In the genomic region with DNA sequence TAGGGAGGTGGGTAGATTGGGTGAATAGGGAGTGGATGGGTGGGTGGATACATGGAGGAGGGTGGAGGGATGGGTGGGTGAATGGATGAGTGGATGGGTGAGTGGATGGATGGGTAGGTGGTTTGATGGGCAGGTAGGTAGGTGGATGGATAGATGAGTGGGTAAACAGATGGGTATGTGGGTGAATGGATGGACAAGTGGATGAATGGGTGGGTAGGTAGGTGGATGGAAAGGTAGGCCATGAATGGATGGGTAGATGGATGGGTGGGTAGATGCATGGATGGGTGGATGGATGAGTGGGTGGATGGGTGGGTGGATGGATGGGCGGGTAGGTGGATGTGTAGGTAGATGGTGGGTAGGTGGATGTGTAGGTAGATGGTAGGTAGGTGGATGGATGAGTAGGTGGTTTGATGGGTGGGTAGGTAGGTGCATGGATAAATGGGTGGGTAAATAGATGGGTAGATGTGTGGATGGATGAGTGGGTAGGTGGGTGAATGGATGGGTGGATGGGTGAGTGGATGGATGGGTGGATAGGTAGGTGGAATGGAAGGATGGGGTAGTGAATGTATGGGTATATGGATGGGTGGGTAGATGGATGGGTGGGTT, we compare ENCODE assay signal across 28 cellular contexts. TPM values are rescaled to one million over a fixed set of nuclear protein-coding genes. Genes with fewer than 3 reads are reported as not detected.
DNase-seq lines count a peak whose midpoint lies in the region; ATAC-seq, FAIRE-seq and TF ChIP-seq lines count a peak whose summit lies in the region.
"Had no signal": no experiment of that assay in that cellular context is flagged by ENCODE, and none has a peak within 500 bp of the region (broad histone marks: within the 10 kb centered on the region; RNA-seq: fewer than 3 reads in every experiment).

No MANE protein-coding gene starts in this region.

- H2BK120ac ChIP-seq in H1 (replicated peaks; ENCODE audit: low read depth, low read length), result no peak overlapping the region

- no peak overlapping the region for H3K4me3 Mint-ChIP-seq in activated CD4-positive, alpha-beta T cell treated with anti-CD3 and anti-CD28 coated beads, Interleukin-2, amount 10 ng/mL, durations not matched to agents 24 days and 14 days
- H3K4me3 Mint-ChIP-seq: B cell; CD4-positive, alpha-beta T cell; CD8-positive, alpha-beta T cell had no signal

- H3K4me2 ChIP-seq in HepG2 (ENCODE audit: low read depth, low read length), result no peak overlapping the region
- H3K4me2 ChIP-seq in H1 (ENCODE audit: insufficient read depth in 1 of 2, low read depth in 2 of 2, low read length in 2 of 2), result no peak overlapping the region
- H3K4me2 ChIP-seq: A549; BLaER1 treated with 17β-estradiol and CSF1 and Interleukin-3, amounts not matched to agents 10 nM and 100 nM had no signal

- no peaks in the 10 kb centered on the region for H3K79me2 ChIP-seq in HepG2 (ENCODE audit: insufficient read depth, low read length)
- H3K79me2 ChIP-seq in H1 (ENCODE audit: control insufficient read depth in 1 of 2, insufficient read depth in 2 of 2, low read length in 2 of 2), result no peaks in the 10 kb centered on the region

- no peak overlapping the region for H4K91ac ChIP-seq in H1 (replicated peaks; ENCODE audit: insufficient read length, low read length)

- no peak overlapping the region for H3K14ac ChIP-seq in H1 (ENCODE audit: insufficient read length)

- H3K36me3 ChIP-seq in HepG2 (replicated peaks in 1 of 2; ENCODE audit: control insufficient read depth in 1 of 2, insufficient read depth in 2 of 2, low read length in 2 of 2) (no peaks in the 10 kb centered on the region), right lobe of liver (no peaks in the 10 kb centered on the region), H1 (ENCODE audit: control insufficient read depth in 2 of 4, insufficient read depth in 4 of 4, low read length in 3 of 4) (no peaks in the 10 kb centered on the region)
- H3K36me3 ChIP-seq: BLaER1 treated with 17β-estradiol and CSF1 and Interleukin-3, amounts not matched to agents 10 nM and 100 nM had no signal

- TF ChIP-seq CTCF in HepG2 (CRISPR knock-in tag; IDR thresholded peaks at IDR 0.05) (no peak), right lobe of liver (IDR thresholded peaks at IDR 0.05) (no peak), H1 (IDR thresholded peaks at IDR 0.05; ENCODE audit: control extremely low read depth in 1 of 3, insufficient read depth in 1 of 3, low read depth in 1 of 3, low read length in 3 of 3) (no peak)

- no peak overlapping the region for H3K18ac ChIP-seq in H1 (ENCODE audit: extremely low read depth, low read length)

- no peak overlapping the region for H3K4me3 ChIP-seq in HepG2 (replicated peaks in 1 of 3; ENCODE audit: insufficient read depth in 1 of 3, low read depth in 2 of 3, low read length in 3 of 3)
- no peak overlapping the region for H3K4me3 ChIP-seq in right lobe of liver
- H3K4me3 ChIP-seq in H1 (ENCODE audit: extremely low read depth in 1 of 4, insufficient read depth in 2 of 4, low read depth in 3 of 4, low read length in 4 of 4), result no peak overlapping the region
- H3K4me3 ChIP-seq: A549; BLaER1 treated with 17β-estradiol and CSF1 and Interleukin-3, amounts not matched to agents 10 nM and 100 nM; GM12878 had no signal

- TF ChIP-seq POLR2A in HepG2 (IDR thresholded peaks at IDR 0.05; ENCODE audit: insufficient read depth in 1 of 2, low read depth in 2 of 2, low read length in 2 of 2) (no peak), right lobe of liver (IDR thresholded peaks at IDR 0.05) (no peak), H1 (IDR thresholded peaks at IDR 0.05; ENCODE audit: control extremely low read depth in 1 of 2, low read depth in 2 of 2, low read length in 2 of 2) (no peak)

- H4K20me1 ChIP-seq in HepG2 (ENCODE audit: insufficient read depth, low read length), result no peaks in the 10 kb centered on the region
- peaks cover 0 to 2% of the 10 kb centered on the region in 2 experiments for H4K20me1 ChIP-seq in H1 (replicated peaks in 1 of 2; ENCODE audit: control insufficient read depth in 1 of 2, insufficient read depth in 2 of 2, low read length in 2 of 2)
- H4K20me1 ChIP-seq: BLaER1 treated with 17β-estradiol and CSF1 and Interleukin-3, amounts not matched to agents 10 nM and 100 nM had no signal

- no peak overlapping the region for H2AK5ac ChIP-seq in H1 (ENCODE audit: low read depth, low read length)

- H3K36me3 Mint-ChIP-seq in activated CD4-positive, alpha-beta T cell treated with anti-CD3 and anti-CD28 coated beads, Interleukin-2, amount 10 ng/mL, durations not matched to agents 24 days and 14 days (ENCODE audit: low read depth), result no peaks in the 10 kb centered on the region
- H3K36me3 Mint-ChIP-seq: CD8-positive, alpha-beta T cell had no signal

- intact Hi-C loops in activated CD4-positive, alpha-beta T cell treated with anti-CD3 and anti-CD28 coated beads, Interleukin-2, amount 10 ng/mL, durations not matched to agents 24 days and 14 days (cut with micrococcal nuclease), result no loop called here
- intact Hi-C loops in HepG2 (cut with micrococcal nuclease; ENCODE audit: unreplicated experiment), result no loop called here
- intact Hi-C loops in right lobe of liver (cut with DNase I), result no loop called here

- peak overlapping the region; percentile 38 for H3K27ac Mint-ChIP-seq in activated CD4-positive, alpha-beta T cell treated with anti-CD3 and anti-CD28 coated beads, Interleukin-2, amount 10 ng/mL, durations not matched to agents 24 days and 14 days
- H3K27ac Mint-ChIP-seq: B cell; CD4-positive, alpha-beta T cell; CD8-positive, alpha-beta T cell had no signal

- H4K5ac ChIP-seq in H1 (ENCODE audit: insufficient read length, low read depth, low read length), result no peak overlapping the region

- peaks cover 43% of the 10 kb centered on the region for H3K27me3 Mint-ChIP-seq in activated CD4-positive, alpha-beta T cell treated with anti-CD3 and anti-CD28 coated beads, Interleukin-2, amount 10 ng/mL, durations not matched to agents 24 days and 14 days

- POLR2A ChIA-PET in HepG2 (lab: Yijun Ruan, JAX), result no interaction called here
- POLR2A ChIA-PET in H1 (lab: Charles Lee; ENCODE audit: partially characterized antibody), result no interaction called here

- no peak overlapping the region for H2BK5ac ChIP-seq in H1 (ENCODE audit: low read depth, low read length)

- H3K23me2 ChIP-seq in H1 (ENCODE audit: low read depth, low read length), result peaks cover 8% of the 10 kb centered on the region; the same call in 1 of the 2 replicates

- H2AFZ ChIP-seq in HepG2 (ENCODE audit: low read length), result no peak overlapping the region
- H2AFZ ChIP-seq in H1 (ENCODE audit: low read length), result no peak overlapping the region

- no peak overlapping the region for H3K23ac ChIP-seq in H1 (ENCODE audit: insufficient read length)

- no TSS peak for BruUV-seq in HepG2 (replicated peaks; lab: Mats Ljungman, UMichigan)

- H3K27ac ChIP-seq in HepG2 (ENCODE audit: extremely low read length, insufficient read depth, low read length), result no peak overlapping the region
- H3K27ac ChIP-seq in right lobe of liver, result no peak overlapping the region
- H3K27ac ChIP-seq in H1 (ENCODE audit: low read depth, low read length), result no peak overlapping the region
- H3K27ac ChIP-seq: 22Rv1; A549; BLaER1 treated with 17β-estradiol and CSF1 and Interleukin-3, amounts not matched to agents 10 nM and 100 nM; C4-2B had no signal

- H3K9me3 Mint-ChIP-seq in activated CD4-positive, alpha-beta T cell treated with anti-CD3 and anti-CD28 coated beads, Interleukin-2, amount 10 ng/mL, durations not matched to agents 24 days and 14 days, result no peaks in the 10 kb centered on the region
- H3K9me3 Mint-ChIP-seq: CD4-positive, alpha-beta T cell; CD8-positive, alpha-beta T cell had no signal

- no peak overlapping the region for H3K4ac ChIP-seq in H1 (replicated peaks; ENCODE audit: insufficient read length, low read depth, low read length)

- H3K27me3 ChIP-seq in HepG2 (ENCODE audit: control insufficient read depth in 1 of 2, insufficient read depth in 2 of 2, low read length in 2 of 2) (peaks cover 4 to 31% of the 10 kb centered on the region in 2 experiments; a peak in 3 of 5 replicates), right lobe of liver (no peaks in the 10 kb centered on the region), H1 (replicated peaks in 1 of 4; ENCODE audit: control insufficient read depth in 3 of 4, extremely low read depth in 1 of 4, insufficient read depth in 3 of 4, low read length in 3 of 4) (0 out of 7 replicates have a peak, but pooled peaks cover 0 to 3% (median 0%) of the 10 kb centered on the region in 4 experiments)
- H3K27me3 ChIP-seq: BLaER1 treated with 17β-estradiol and CSF1 and Interleukin-3, amounts not matched to agents 10 nM and 100 nM had no signal

- TF ChIP-seq RAD21 in HepG2 (CRISPR knock-in tag; IDR thresholded peaks at IDR 0.05) (no peak), H1 (IDR thresholded peaks at IDR 0.05 in 1 of 2, conservative IDR thresholded peaks at IDR 0.05 in 1 of 2; ENCODE audit: low read depth in 2 of 2, low read length in 2 of 2) (no peak)

- H3K56ac ChIP-seq in H1 (replicated peaks; ENCODE audit: insufficient read length, low read depth, low read length), result no peak overlapping the region

- ATAC-seq in HepG2 (no peak), right lobe of liver (no peak)
- ATAC-seq: A549; CD8-positive, alpha-beta T cell; GM12878 had no signal

- FAIRE-seq in HepG2 (lab: Jason Lieb, UNC) (no peak), H1 (lab: Jason Lieb, UNC) (no peak), urothelium cell line (lab: Jason Lieb, UNC) (peak; percentile 98)
- FAIRE-seq: A549, GM12878, GM12892, GM18507, GM19239 had no signal

- no peak overlapping the region for H2BK15ac ChIP-seq in H1 (ENCODE audit: low read length)

- no peak overlapping the region for H4K8ac ChIP-seq in H1 (ENCODE audit: extremely low read depth, insufficient read depth, low read length)

- no peaks in the 10 kb centered on the region for H3K9me3 ChIP-seq in HepG2 (ENCODE audit: low read length)
- H3K9me3 ChIP-seq in right lobe of liver, result no peaks in the 10 kb centered on the region
- no peaks in the 10 kb centered on the region for H3K9me3 ChIP-seq in H1 (ENCODE audit: insufficient read depth in 2 of 2, low read depth in 1 of 2, low read length in 1 of 2)
- H3K9me3 ChIP-seq: A549; BLaER1 treated with 17β-estradiol and CSF1 and Interleukin-3, amounts not matched to agents 10 nM and 100 nM had no signal

- no peak overlapping the region for H3K9ac ChIP-seq in HepG2 (ENCODE audit: insufficient read depth, low read depth, low read length)
- no peak overlapping the region; a peak in 1 of 7 replicates for H3K9ac ChIP-seq in H1 (replicated peaks in 1 of 4; ENCODE audit: extremely low read depth in 1 of 4, low read depth in 3 of 4, low read length in 3 of 4)
- H3K9ac ChIP-seq: BLaER1 treated with 17β-estradiol and CSF1 and Interleukin-3, amounts not matched to agents 10 nM and 100 nM had no signal

- 8% methylated on average over 1 of the region's 1 CpG for WGBS in HepG2 (ENCODE audit: low lambda C conversion rate)
- WGBS in right lobe of liver (ENCODE audit: insufficient coverage, low coverage, low lambda C conversion rate, missing lambda C conversion rate), result 47% methylated on average over 1 of the region's 1 CpG
- WGBS in H1 (ENCODE audit: extremely low coverage in 1 of 2, insufficient coverage in 1 of 2, insufficient read length in 1 of 2, insufficient replicate concordance in 2 of 2, low coverage in 1 of 2, low lambda C conversion rate in 2 of 2, missing lambda C conversion rate in 1 of 2), 2 experiments, result no CpG with 5 or more reads among the region's 1 CpG

- H3K4me1 ChIP-seq in HepG2 (ENCODE audit: insufficient read depth, low read length) (no peaks in the 10 kb centered on the region), right lobe of liver (no peaks in the 10 kb centered on the region), H1 (replicated peaks in 1 of 4; ENCODE audit: control insufficient read depth in 3 of 4, insufficient read depth in 4 of 4, low read length in 3 of 4) (no peaks in the 10 kb centered on the region; a peak in 2 of 7 replicates)
- H3K4me1 ChIP-seq: A549; BLaER1 treated with 17β-estradiol and CSF1 and Interleukin-3, amounts not matched to agents 10 nM and 100 nM had no signal

- H2BK12ac ChIP-seq in H1 (ENCODE audit: low read depth, low read length), result peak overlapping the region; percentile 33; the same call in 1 of the 2 replicates

- no peaks in the 10 kb centered on the region for H3K4me1 Mint-ChIP-seq in activated CD4-positive, alpha-beta T cell treated with anti-CD3 and anti-CD28 coated beads, Interleukin-2, amount 10 ng/mL, durations not matched to agents 24 days and 14 days
- H3K4me1 Mint-ChIP-seq: B cell had no signal

- H2BK20ac ChIP-seq in H1 (ENCODE audit: low read length), result no peak overlapping the region

- H3K79me1 ChIP-seq in H1 (ENCODE audit: low read depth, low read length), result no peaks in the 10 kb centered on the region

- TF ChIP-seq EP300 in HepG2 (IDR thresholded peaks at IDR 0.05; ENCODE audit: low read depth in 2 of 2, low read length in 2 of 2) (no peak), HepG2 (CRISPR knock-in tag; IDR thresholded peaks at IDR 0.05; ENCODE audit: borderline replicate concordance) (no peak), H1 (IDR thresholded peaks at IDR 0.05; ENCODE audit: borderline replicate concordance in 1 of 2, low read depth in 2 of 2, low read length in 2 of 2) (no peak)

- in situ Hi-C loops in HepG2 (cut with HindIII; ENCODE audit: extremely low pct_ligation_motif_present, low pct_unique_long_range_greater_than_20kb), result no loop called here

- CTCF ChIA-PET in HepG2 (lab: Yijun Ruan, JAX; ENCODE audit: low intra/inter-chr PET ratio, low total read pairs) (no interaction called here), H1 (lab: Charles Lee; ENCODE audit: partially characterized antibody) (no interaction called here)

- no peak for DNase-seq in activated CD4-positive, alpha-beta T cell treated with anti-CD3 and anti-CD28 coated beads, Interleukin-2, amount 10 ng/mL, durations not matched to agents 24 days and 14 days
- DNase-seq in activated CD4-positive, alpha-beta T cell treated with anti-CD3 and anti-CD28 coated beads for 1 hour, result no peak
- DNase-seq in HepG2 (ENCODE audit: low spot score) (no peak), right lobe of liver (no peak), H1 (ENCODE audit: low read depth in 1 of 2, low spot score in 2 of 2) (no peak), urothelium cell line (ENCODE audit: low spot score) (no peak), GM19238 (ENCODE audit: insufficient read length, low spot score) (no peak), glomerular visceral epithelial cell (ENCODE audit: extremely low spot score) (no peak)
- DNase-seq: AML-193; CD4-positive, alpha-beta T cell; CD8-positive, alpha-beta T cell; COR-L47; DMS 273 treated with DMSO at 0.1 percent for 48 hours; DMS153; DMS53; DMS79; DND-41; EL; GDM1 had no signal

RNA-seq across cellular contexts. Expression of gene NPEPL1, which starts 51.4 kb away (rescaled TPM):
- 22.3 and 23.1 TPM in 2 replicates for total RNA-seq in activated CD4-positive, alpha-beta T cell treated with anti-CD3 and anti-CD28 coated beads, Interleukin-2, amount 10 ng/mL, durations not matched to agents 24 days and 14 days
- total RNA-seq in HepG2 (2016; rRNA removed; fragmentation: Illumina TruSeq; extraction: Trizol), result 0.60 and 4.1 TPM in 2 replicates
- total RNA-seq in HepG2 (2016; cell fraction: cytosol; rRNA removed; fragmentation: Illumina TruSeq; extraction: Trizol; ENCODE audit: low read depth), result 3.0 and 3.1 TPM in 2 replicates
- total RNA-seq in HepG2 (2016; cell fraction: insoluble cytoplasmic fraction; rRNA removed; fragmentation: Illumina TruSeq; extraction: Trizol), result 0.30 and 4.3 TPM in 2 replicates
- 0.96 and 1.0 TPM in 2 replicates for total RNA-seq in HepG2 (2016; cell fraction: membrane; rRNA removed; fragmentation: Illumina TruSeq; extraction: Trizol)
- 8.0 and 8.6 TPM in 2 replicates for total RNA-seq in HepG2 (2016; cell fraction: nucleus; rRNA removed; fragmentation: Illumina TruSeq; extraction: Trizol)
- polyA plus RNA-seq in HepG2 (2011; rRNA removed), result 7.5 and 9.9 TPM in 2 replicates
- 1.3 and 1.9 TPM in 2 replicates for polyA plus RNA-seq in HepG2 (2011; cell fraction: cytosol; rRNA removed)
- polyA plus RNA-seq in HepG2 (2011; cell fraction: nucleus; rRNA removed), result 184 and 219 TPM in 2 replicates
- 16.9 and 23.0 TPM in 2 replicates for polyA plus RNA-seq in HepG2 (2012)
- 0.41 and 0.51 TPM in 2 replicates for polyA plus RNA-seq in HepG2 (2016; cell fraction: cytosol; fragmentation: Illumina TruSeq; extraction: Trizol; ENCODE audit: low read depth)
- 0.69 and 1.4 TPM in 2 replicates for polyA plus RNA-seq in HepG2 (2016; cell fraction: insoluble cytoplasmic fraction; fragmentation: Illumina TruSeq; extraction: Trizol; ENCODE audit: low read depth)
- 0.55 and 0.71 TPM in 2 replicates for polyA plus RNA-seq in HepG2 (2016; cell fraction: membrane; fragmentation: Illumina TruSeq; extraction: Trizol; ENCODE audit: low read depth)
- polyA plus RNA-seq in HepG2 (2016; cell fraction: nucleus; fragmentation: Illumina TruSeq; extraction: Trizol; ENCODE audit: insufficient read depth, low read depth), result 49.5 and 52.8 TPM in 2 replicates
- polyA minus RNA-seq in HepG2 (2011; rRNA and poly(A)+ RNA removed; ENCODE audit: low replicate concordance), result 8.5 and 18.0 TPM in 2 replicates
- 0.49 and 0.88 TPM in 2 replicates for polyA minus RNA-seq in HepG2 (2011; cell fraction: cytosol; rRNA and poly(A)+ RNA removed)
- polyA minus RNA-seq in HepG2 (2011; cell fraction: nucleus; rRNA and poly(A)+ RNA removed), result 24.2 and 30.1 TPM in 2 replicates
- total RNA-seq in right lobe of liver, result 10 to 100 TPM in 5 of 6 experiments, 1 to 10 TPM in 1; 7.7 to 13.9 (median 10.1) TPM
- 26.7 and 26.8 TPM in 2 replicates for total RNA-seq in H1 (2021; fragmentation: NEBNext Ultra II Directional; extraction: Animal tissue kit (Norgen Biotek cat#: 25700))
- 12.4 and 26.3 TPM in 2 replicates for polyA plus RNA-seq in H1 (2011; rRNA removed)
- 20.2 TPM for polyA plus RNA-seq in H1 (2011; cell fraction: cytosol; rRNA removed)
- 166 TPM for polyA plus RNA-seq in H1 (2011; cell fraction: nucleus; rRNA removed)
- 30.4 to 43.7 TPM (median 40.6 TPM) in 4 replicates for polyA plus RNA-seq in H1 (2012, experiment 1 of 2)
- polyA plus RNA-seq in H1 (2012, experiment 2 of 2), result 20.7 TPM
- polyA plus RNA-seq in H1 (2013, experiment 1 of 2), result 16.9 TPM
- 14.3 TPM for polyA plus RNA-seq in H1 (2013, experiment 2 of 2)
- polyA minus RNA-seq in H1 (2011; rRNA and poly(A)+ RNA removed), result 7.0 and 9.4 TPM in 2 replicates
- polyA minus RNA-seq in H1 (2011; cell fraction: cytosol; rRNA and poly(A)+ RNA removed), result 9.7 TPM
- polyA minus RNA-seq in H1 (2011; cell fraction: nucleus; rRNA and poly(A)+ RNA removed), result 37.9 TPM
